ENCODE assay signal across 9 cellular contexts in genomic region chr20:8389381-8390368, GRCh38.
DNase-seq lines count a peak whose midpoint lies in the region; ATAC-seq and TF ChIP-seq lines count a peak whose summit lies in the region.
"Had no signal": no experiment of that assay in that cellular context is flagged by ENCODE, and none has a peak within 500 bp of the region (broad histone marks: within the 10 kb centered on the region; RNA-seq: fewer than 3 reads in every experiment).

No MANE protein-coding gene starts in this region.

- no peaks in the 10 kb centered on the region for H4K20me1 ChIP-seq in GM23338 (replicated peaks; ENCODE audit: insufficient read depth)

- H3K36me3 Mint-ChIP-seq in GM23338 (ENCODE audit: low read depth), result no peaks in the 10 kb centered on the region
- H3K36me3 Mint-ChIP-seq: activated naive CD8-positive, alpha-beta T cell treated with anti-CD3 and anti-CD28 coated beads, Interleukin-2, amount 10 ng/mL, durations not matched to agents 7 days and 5 days had no signal

- H3K79me2 ChIP-seq in GM23338 (replicated peaks; ENCODE audit: insufficient read depth), result no peaks in the 10 kb centered on the region

- peak; percentile 15 for TF ChIP-seq CTCF in AG09309 (IDR thresholded peaks at IDR 0.05; ENCODE audit: control insufficient read depth, insufficient read depth, low read depth, low read length, missing control alignments)
- TF ChIP-seq CTCF in GM23338 (conservative IDR thresholded peaks at IDR 0.05; ENCODE audit: low read depth in 2 of 2), result peak; percentile 36 to 73
- TF ChIP-seq CTCF in lung (IDR thresholded peaks at IDR 0.05; ENCODE audit: control extremely low read depth, extremely low read depth), result peak; percentile 36

- peak; percentile 35; the same call in 2 of the 3 replicates for ATAC-seq in GM23338
- no peak for ATAC-seq in lung (ENCODE audit: insufficient read depth, low FRiP score)
- no peak for ATAC-seq in HG03139 (IDR thresholded peaks at IDR 0.05; ENCODE audit: unreplicated experiment)
- ATAC-seq in stimulated activated naive CD8-positive, alpha-beta T cell treated with anti-CD3 and anti-CD28 coated beads, Interleukin-15, Interleukin-2, amounts not matched to agents 100 U/mL and 50 U/mL, for 24 hours, result no peak

- H2AFZ ChIP-seq in GM23338, result no peak overlapping the region

- no peaks in the 10 kb centered on the region for H3K9me3 Mint-ChIP-seq in GM23338
- H3K9me3 Mint-ChIP-seq: activated naive CD8-positive, alpha-beta T cell treated with anti-CD3 and anti-CD28 coated beads, Interleukin-2, amount 10 ng/mL, durations not matched to agents 7 days and 5 days had no signal

- no peak overlapping the region for H3K4me3 Mint-ChIP-seq in GM23338
- H3K4me3 Mint-ChIP-seq: activated naive CD8-positive, alpha-beta T cell treated with anti-CD3 and anti-CD28 coated beads, Interleukin-2, amount 10 ng/mL, durations not matched to agents 7 days and 5 days had no signal

- no peaks in the 10 kb centered on the region for H3K27me3 ChIP-seq in GM23338 (ENCODE audit: insufficient read depth)
- H3K27me3 ChIP-seq in lung (ENCODE audit: control insufficient read depth, insufficient read depth), result no peaks in the 10 kb centered on the region

- no peak for DNase-seq in AG09309 (ENCODE audit: low read depth)
- peak; percentile 69 for DNase-seq in GM23338 (ENCODE audit: low spot score)
- DNase-seq in NCI-H774 (lab: John Stamatoyannopoulos, UW), result peak; percentile 22
- DNase-seq in lung (ENCODE audit: low spot score), result no peak
- no peak for DNase-seq in stimulated activated naive CD8-positive, alpha-beta T cell treated with anti-CD3 and anti-CD28 coated beads, Interleukin-15, Interleukin-2, amounts not matched to agents 100 U/mL and 50 U/mL, for 24 hours
- DNase-seq in stimulated activated CD4-positive, alpha-beta T cell treated with anti-CD3 and anti-CD28 coated beads, Interleukin-1b, Interleukin-23, amount 100 ng/mL, for 48 hours, result no peak
- DNase-seq: activated naive CD8-positive, alpha-beta T cell treated with anti-CD3 and anti-CD28 coated beads, Interleukin-2, amount 10 ng/mL, durations not matched to agents 7 days and 5 days had no signal

- peaks cover 11% of the 10 kb centered on the region; the same call in 1 of the 2 replicates for H3K9me2 ChIP-seq in GM23338 (ENCODE audit: insufficient read depth)

- H3K4me1 Mint-ChIP-seq in GM23338, result peaks cover 5% of the 10 kb centered on the region; the same call in 2 of the 3 replicates

- H3K27ac Mint-ChIP-seq in GM23338, result no peak overlapping the region
- H3K27ac Mint-ChIP-seq: activated naive CD8-positive, alpha-beta T cell treated with anti-CD3 and anti-CD28 coated beads, Interleukin-2, amount 10 ng/mL, durations not matched to agents 7 days and 5 days had no signal

- H3K4me3 ChIP-seq in AG09309 (ENCODE audit: control insufficient read depth, low read depth, low read length), result no peak overlapping the region
- no peak overlapping the region for H3K4me3 ChIP-seq in GM23338
- no peak overlapping the region for H3K4me3 ChIP-seq in lung

- H3F3A ChIP-seq in GM23338 (replicated peaks; ENCODE audit: low read depth), result no peaks in the 10 kb centered on the region

- H3K9me3 ChIP-seq in lung (ENCODE audit: control insufficient read depth in 2 of 2, insufficient read depth in 1 of 2, low read length in 1 of 2), result no peaks in the 10 kb centered on the region

- 50% methylated on average over 12 of the region's 12 CpGs for WGBS in lung, 2 donors

- no peaks in the 10 kb centered on the region for H3K36me3 ChIP-seq in GM23338 (ENCODE audit: insufficient read depth)
- no peaks in the 10 kb centered on the region for H3K36me3 ChIP-seq in lung (ENCODE audit: control insufficient read depth in 2 of 2, insufficient read depth in 2 of 2, low read length in 2 of 2)

- no peak overlapping the region for H3K27ac ChIP-seq in GM23338 (ENCODE audit: low read depth)
- peak overlapping the region; percentile 30 for H3K27ac ChIP-seq in cingulate gyrus (ENCODE audit: low read depth, low read length)
- no peak overlapping the region for H3K27ac ChIP-seq in lung (ENCODE audit: low read depth in 1 of 2, low read length in 1 of 2)

- no peak overlapping the region for H3K4me2 ChIP-seq in GM23338

- H3K27me3 Mint-ChIP-seq in GM23338 (ENCODE audit: insufficient read depth, low read depth, poor library complexity), result peaks cover 6% of the 10 kb centered on the region
- H3K27me3 Mint-ChIP-seq: activated naive CD8-positive, alpha-beta T cell treated with anti-CD3 and anti-CD28 coated beads, Interleukin-2, amount 10 ng/mL, durations not matched to agents 7 days and 5 days had no signal

- no peaks in the 10 kb centered on the region for H3K4me1 ChIP-seq in GM23338 (ENCODE audit: insufficient read depth)
- no peaks in the 10 kb centered on the region for H3K4me1 ChIP-seq in lung (ENCODE audit: control insufficient read depth in 2 of 2, insufficient read depth in 2 of 2, low read length in 2 of 2)

TF ChIP-seq in GM23338, 12 proteins besides CTCF, POLR2A, EP300 and RAD21 (continues in another document):
- TF ChIP-seq ETS1 (IDR thresholded peaks at IDR 0.05), result no peak
- TF ChIP-seq ZNF114 (CRISPR knock-in tag; IDR thresholded peaks at IDR 0.05), result no peak
- no peak for TF ChIP-seq CREB1 (CRISPR knock-in tag; IDR thresholded peaks at IDR 0.05; ENCODE audit: low read depth)
- no peak for TF ChIP-seq POLR2AphosphoS5 (IDR thresholded peaks at IDR 0.05; ENCODE audit: low read depth)
- TF ChIP-seq STAT1 (IDR thresholded peaks at IDR 0.05; ENCODE audit: unreplicated experiment), result no peak
- TF ChIP-seq EZH2 (IDR thresholded peaks at IDR 0.05; ENCODE audit: low read depth, unreplicated experiment), result no peak
- TF ChIP-seq NANOG (IDR thresholded peaks at IDR 0.05; ENCODE audit: borderline replicate concordance), result no peak
- no peak for TF ChIP-seq REST (IDR thresholded peaks at IDR 0.05; ENCODE audit: unreplicated experiment)
- TF ChIP-seq JUNB (IDR thresholded peaks at IDR 0.05; ENCODE audit: unreplicated experiment), result no peak

Comparison
In these comparisons a context has a peak if more than half of its experiments do, and no peak if none do; other contexts are left out.
1. DNase-seq: peak in GM23338 (single experiment) and NCI-H774 (single experiment); none in AG09309 (single experiment), lung (single experiment), stimulated activated naive CD8-positive, alpha-beta T cell treated with anti-CD3 and anti-CD28 coated beads, Interleukin-15, Interleukin-2, amounts not matched to agents 100 U/mL and 50 U/mL, for 24 hours (single experiment) and stimulated activated CD4-positive, alpha-beta T cell treated with anti-CD3 and anti-CD28 coated beads, Interleukin-1b, Interleukin-23, amount 100 ng/mL, for 48 hours (single experiment).
2. Peak in every context shown above with its lines, with median percentiles within 50 percentile points of each other: CTCF ChIP-seq.